16 cellular contexts compared by ENCODE assay signal in genomic region chr9:20040991-20041606, GRCh38.
A peak's percentile ranks its signal among the peaks of the same experiment; 100 is the strongest.
DNase-seq lines count a peak whose midpoint lies in the region; ATAC-seq, FAIRE-seq and TF ChIP-seq lines count a peak whose summit lies in the region.
"Had no signal": no experiment of that assay in that cellular context is flagged by ENCODE, and none has a peak within 500 bp of the region (broad histone marks: within the 10 kb centered on the region; RNA-seq: fewer than 3 reads in every experiment).

No MANE protein-coding gene starts in this region.

- peaks cover 19% of the 10 kb centered on the region for H3K4me1 ChIP-seq in iPS-18a (ENCODE audit: control insufficient read depth, low read depth, low read length)
- H3K4me1 ChIP-seq in pancreas, result no peaks in the 10 kb centered on the region
- H3K4me1 ChIP-seq: foreskin keratinocyte had no signal

- ATAC-seq in pancreas (no peak), HG03354 (IDR thresholded peaks at IDR 0.05; ENCODE audit: poor library complexity, severe bottlenecking, unreplicated experiment) (no peak)
- ATAC-seq: foreskin keratinocyte had no signal

- no peaks in the 10 kb centered on the region for H3K27me3 ChIP-seq in iPS-18a (ENCODE audit: control insufficient read depth, insufficient read depth, low read length)
- no peaks in the 10 kb centered on the region for H3K27me3 ChIP-seq in pancreas
- H3K27me3 ChIP-seq: foreskin keratinocyte had no signal

- H3K36me3 ChIP-seq in SK-N-MC (ENCODE audit: insufficient read depth, low read length) (no peaks in the 10 kb centered on the region), iPS-18a (ENCODE audit: control insufficient read depth, low read depth, low read length) (no peaks in the 10 kb centered on the region), pancreas (no peaks in the 10 kb centered on the region)

- H3K9ac ChIP-seq in SK-N-MC (ENCODE audit: insufficient read length) (no peak overlapping the region), iPS-18a (ENCODE audit: low read length) (no peak overlapping the region)

- H3K4me3 ChIP-seq in SK-N-MC (0 out of 2 replicates have a peak overlapping the region, but pooled peaks have one; percentile 17), iPS-18a (ENCODE audit: low read length) (no peak overlapping the region), pancreas (no peak overlapping the region)

- no peak for TF ChIP-seq CTCF in pancreas (IDR thresholded peaks at IDR 0.05)

- H3K27ac ChIP-seq in SK-N-MC (no peak overlapping the region), iPS-18a (ENCODE audit: low read length) (peak overlapping the region; percentile 22), pancreas (no peak overlapping the region)
- H3K27ac ChIP-seq: foreskin keratinocyte had no signal

- DNase-seq in Ammon's horn (ENCODE audit: low spot score) (peak; percentile 84), NCI-H1092 treated with DMSO at 0.1 percent for 48 hours (lab: John Stamatoyannopoulos, UW) (peak; percentile 89), SK-N-MC (ENCODE audit: low read depth, low spot score) (no peak), pancreas (no peak), RKO (ENCODE audit: low spot score) (no peak)
- DNase-seq in activated T-cell treated with anti-CD3 and anti-CD28 coated beads, Interleukin-2, amount 50 U/mL, for 1 hour, result no peak
- DNase-seq: activated B cell treated with CpG ODN at 0.5 μM for 24 hours; activated CD8-positive, alpha-beta memory T cell treated with anti-CD3 and anti-CD28 coated beads, Interleukin-2, amount 50 U/mL, for 48 hours; foreskin keratinocyte; islet precursor cell; NCI-H1048; right cardiac atrium; stimulated activated CD4-positive, alpha-beta T cell treated with anti-CD3 and anti-CD28 coated beads, Interleukin-4, amount 100 ng/mL, for 1 hour had no signal

- H3K9me3 ChIP-seq in SK-N-MC (ENCODE audit: low read depth, low read length) (no peaks in the 10 kb centered on the region), iPS-18a (ENCODE audit: control insufficient read depth, low read depth, low read length) (no peaks in the 10 kb centered on the region), pancreas (no peaks in the 10 kb centered on the region)

- FAIRE-seq in pancreas (lab: Jason Lieb, UNC), result no peak
- FAIRE-seq: GM12891 had no signal

- intact Hi-C loops in pancreas (cut with DNase I), result no loop called here

- WGBS in pancreas, 2 donors, result 75 to 79% methylated on average over 14 of the region's 14 CpGs

Comparison
In these comparisons a context has a peak if more than half of its experiments do, and no peak if none do; other contexts are left out.
1. DNase-seq: peak in Ammon's horn (single experiment) and NCI-H1092 treated with DMSO at 0.1 percent for 48 hours (single experiment); none in SK-N-MC (single experiment), pancreas (0 of 6), activated T-cell treated with anti-CD3 and anti-CD28 coated beads, Interleukin-2, amount 50 U/mL, for 1 hour (single experiment) and RKO (single experiment).